ENCODE assay signal across 16 cellular contexts in the genomic region with DNA sequence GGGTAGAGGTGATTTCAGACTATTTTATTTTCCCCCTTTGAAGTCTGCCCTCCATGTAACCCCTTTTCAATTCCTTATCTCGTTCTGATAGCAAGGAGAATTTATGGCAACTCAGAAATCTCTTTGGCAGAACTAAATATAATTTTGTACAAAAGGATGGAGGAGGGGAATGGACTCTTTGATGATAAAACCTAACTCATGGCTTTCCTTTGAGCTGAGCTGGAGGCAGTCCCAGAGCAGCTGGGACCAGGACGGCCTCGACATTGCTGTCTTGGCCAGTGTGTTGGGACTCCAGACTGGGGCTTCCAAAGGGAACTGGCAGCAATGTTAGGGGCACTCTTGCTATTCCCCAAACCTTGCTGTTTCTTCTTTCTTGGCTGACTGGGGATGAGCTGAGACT. TPM values are rescaled to one million over a fixed set of nuclear protein-coding genes. Genes with fewer than 3 reads are reported as not detected.
"Had no signal": no experiment of that assay in that cellular context is flagged by ENCODE, and none has a peak within 500 bp of the region (broad histone marks: within the 10 kb centered on the region; RNA-seq: fewer than 3 reads in every experiment).

No MANE protein-coding gene starts in this region.

- H3K9me3 ChIP-seq: gastroesophageal sphincter, left lung, sigmoid colon, spleen, tibial nerve, uterus had no signal

- H3K4me2 ChIP-seq: neural progenitor cell had no signal

- H3K27me3 ChIP-seq: gastroesophageal sphincter, left lung, neural progenitor cell, sigmoid colon, spleen, tibial nerve, uterus had no signal

- DNase-seq: activated CD4-positive, alpha-beta T cell treated with anti-CD3 and anti-CD28 coated beads, Interleukin-2, amount 10 ng/mL, durations not matched to agents 24 days and 14 days; activated CD4-positive, CD25-positive, alpha-beta regulatory T cell; activated naive CD4-positive, alpha-beta T cell treated with Interleukin-2 at 50 U/mL for 16 hours; erythroblast; hypothalamus; kidney; left lung; sigmoid colon; spleen; stimulated activated CD4-positive, alpha-beta T cell treated with anti-CD3 and anti-CD28 coated beads, Interleukin-1b, Interleukin-23, amount 100 ng/mL, for 48 hours; uterus had no signal

- H3K4me3 ChIP-seq: gastroesophageal sphincter, left lung, neural progenitor cell, sigmoid colon, spleen, tibial nerve, uterus had no signal

- H3K36me3 ChIP-seq: gastroesophageal sphincter, left lung, neural progenitor cell, sigmoid colon, spleen, tibial nerve, uterus had no signal

- H3K4me1 ChIP-seq: left lung, sigmoid colon, uterus had no signal

- H3K27ac ChIP-seq: gastroesophageal sphincter, neural progenitor cell, sigmoid colon, spleen, tibial nerve, uterus had no signal

- H3K9ac ChIP-seq: neural progenitor cell had no signal

- ATAC-seq: gastroesophageal sphincter, left lung had no signal

- H2AFZ ChIP-seq: neural progenitor cell had no signal

RNA-seq across cellular contexts. Expression of a gene that starts 47.7 kb away (rescaled TPM):
- total RNA-seq: bronchial epithelial cell, osteocyte had no signal
